8 cellular contexts compared by ENCODE assay signal in the genomic region with DNA sequence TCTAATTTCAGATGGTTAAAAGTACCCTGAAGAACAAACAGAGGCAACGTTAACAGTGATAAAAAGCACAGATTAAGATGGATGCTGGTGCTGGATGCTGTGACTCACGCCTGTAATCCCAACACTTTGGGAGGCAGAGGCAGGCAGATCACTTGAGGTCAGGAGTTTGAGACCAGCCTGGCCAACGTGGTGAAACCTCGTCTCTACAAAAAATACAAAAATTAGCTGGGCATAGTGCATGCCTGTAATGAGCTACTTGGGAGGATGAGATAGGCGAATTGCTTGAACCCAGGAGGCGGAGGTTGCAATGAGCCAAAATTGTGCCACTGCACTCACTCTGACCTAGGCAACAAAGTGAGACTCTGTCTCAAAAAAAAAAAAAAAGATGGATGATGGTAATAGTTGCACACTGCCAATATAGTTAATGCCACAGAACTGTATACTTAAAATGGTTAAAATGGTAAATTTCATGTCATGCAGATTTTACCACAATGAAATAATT. TPM values are rescaled to one million over a fixed set of nuclear protein-coding genes. Genes with fewer than 3 reads are reported as not detected.
DNase-seq lines count a peak whose midpoint lies in the region; ATAC-seq and TF ChIP-seq lines count a peak whose summit lies in the region.
"Not testable (repeated sequence)": the region's sequence is repeated elsewhere in the genome, so short reads cannot be mapped to it uniquely, and the experiment has no call there.

No MANE protein-coding gene starts in this region.

- intact Hi-C loops in esophagus squamous epithelium (cut with DNase I); uterus (cut with DNase I; ENCODE audit: low total_unique reads): not testable (repeated sequence)
- intact Hi-C loops in sigmoid colon (cut with DNase I): loop anchor here (2.0 to 5.0 kb wide), 2 partner anchors 37 to 99 kb away; partner anchors contain the start of gene SNRPC

- H3K27me3 Mint-ChIP-seq in WTC11 (ENCODE audit: low read depth): not testable (repeated sequence)

- not testable (repeated sequence) for TF ChIP-seq CTCF in WTC11 (IDR thresholded peaks at IDR 0.05); astrocyte of the spinal cord (IDR thresholded peaks at IDR 0.05; ENCODE audit: low read depth, low read length); esophagus squamous epithelium (IDR thresholded peaks at IDR 0.05); lung (IDR thresholded peaks at IDR 0.05; ENCODE audit: control extremely low read depth, extremely low read depth); sigmoid colon (IDR thresholded peaks at IDR 0.05); uterus (IDR thresholded peaks at IDR 0.05)

- not testable (repeated sequence) for H3K27ac Mint-ChIP-seq in WTC11

- not testable (repeated sequence) for H3K9me3 ChIP-seq in MG63; esophagus squamous epithelium; lung (ENCODE audit: control insufficient read depth in 2 of 2, insufficient read depth in 1 of 2, low read length in 1 of 2); sigmoid colon; uterus

- TF ChIP-seq EP300 in sigmoid colon (IDR thresholded peaks at IDR 0.05): not testable (repeated sequence)

- H3K27me3 ChIP-seq in MG63; esophagus squamous epithelium; lung (ENCODE audit: control insufficient read depth, insufficient read depth); sigmoid colon; uterus: not testable (repeated sequence)

- CTCF ChIA-PET in WTC11 (lab: Charles Lee): interaction anchor here (0.7 to 2.4 kb wide), 4 partner anchors 15 to 134 kb away, joined by 3 to 10 read pairs (median 4); no protein-coding TSS in a partner anchor

- DNase-seq in EH (ENCODE audit: low read depth) (peak; percentile 67), MG63 (peak; percentile 41)
- not testable (repeated sequence) for DNase-seq in WTC11 (ENCODE audit: low spot score); astrocyte of the spinal cord (ENCODE audit: low read depth, low spot score); esophagus squamous epithelium (lab: John Stamatoyannopoulos, UW); lung (ENCODE audit: low spot score); sigmoid colon; uterus

- H3K36me3 ChIP-seq in MG63; lung (ENCODE audit: control insufficient read depth in 2 of 2, insufficient read depth in 2 of 2, low read length in 2 of 2); uterus: not testable (repeated sequence)
- H3K36me3 ChIP-seq in esophagus squamous epithelium: peaks cover 0 to 16% (median 0%) of the 10 kb centered on the region in 3 donors
- peaks cover 0 to 15% (median 2%) of the 10 kb centered on the region in 4 donors for H3K36me3 ChIP-seq in sigmoid colon

- POLR2A ChIA-PET in WTC11 (lab: Charles Lee): not testable (repeated sequence)

- peaks cover 19 to 49% (median 32%) of the 10 kb centered on the region in 3 donors for H3K4me1 ChIP-seq in esophagus squamous epithelium
- peaks cover 12 to 35% of the 10 kb centered on the region in 2 donors for H3K4me1 ChIP-seq in lung (ENCODE audit: control insufficient read depth in 2 of 2, insufficient read depth in 2 of 2, low read length in 2 of 2)
- peaks cover 0 to 50% (median 38%) of the 10 kb centered on the region in 4 donors for H3K4me1 ChIP-seq in sigmoid colon
- H3K4me1 ChIP-seq in uterus: peaks cover 9 to 11% of the 10 kb centered on the region in 2 donors

- TF ChIP-seq POLR2A in esophagus squamous epithelium (IDR thresholded peaks at IDR 0.05); sigmoid colon (IDR thresholded peaks at IDR 0.05); uterus (IDR thresholded peaks at IDR 0.05): not testable (repeated sequence)

- not testable (repeated sequence) for H3K4me3 Mint-ChIP-seq in WTC11

- in situ Hi-C loops in astrocyte of the spinal cord (cut with HindIII; ENCODE audit: low sequenced_read_pairs): not testable (repeated sequence)

- 32 to 50% methylated on average over 6 of the region's 6 CpGs for WGBS in esophagus squamous epithelium, 2 donors
- WGBS in lung, 2 donors: 57 to 64% methylated on average over 6 of the region's 6 CpGs
- WGBS in sigmoid colon, 2 donors: 58 to 63% methylated on average over 6 of the region's 6 CpGs

- peak overlapping the region; percentile 84 to 98 (median 92) for H3K27ac ChIP-seq in esophagus squamous epithelium
- H3K27ac ChIP-seq in lung (ENCODE audit: low read depth in 1 of 2, low read length in 1 of 2): peak overlapping the region; percentile 96 to 98
- H3K27ac ChIP-seq in sigmoid colon: peak overlapping the region; percentile 86 to 94 (median 91)
- peak overlapping the region; percentile 88 to 94 for H3K27ac ChIP-seq in uterus

- H3K36me3 Mint-ChIP-seq in WTC11: not testable (repeated sequence)

- not testable (repeated sequence) for ATAC-seq in WTC11; lung (ENCODE audit: insufficient read depth, low FRiP score)

- H3K4me1 Mint-ChIP-seq in WTC11: peaks cover 28% of the 10 kb centered on the region

- peak overlapping the region; percentile 48 for H3K4me3 ChIP-seq in MG63
- H3K4me3 ChIP-seq in astrocyte of the spinal cord (ENCODE audit: low read depth, low read length): peak overlapping the region; percentile 36
- H3K4me3 ChIP-seq in esophagus squamous epithelium: peak overlapping the region in 3 of 4 donors; percentile 32 to 67 (median 36)
- not testable (repeated sequence) for H3K4me3 ChIP-seq in lung
- H3K4me3 ChIP-seq in sigmoid colon: peak overlapping the region; percentile 23 to 45 (median 40)
- H3K4me3 ChIP-seq in uterus: peak overlapping the region; percentile 27 to 38

- H3K9me3 Mint-ChIP-seq in WTC11: not testable (repeated sequence)

TF ChIP-seq in WTC11, 78 proteins besides CTCF, POLR2A, EP300 and RAD21:
- 0 out of 2 replicates have a peak, but pooled peaks have one; percentile 28 for TF ChIP-seq NFE2L1 (CRISPR knock-in tag; IDR thresholded peaks at IDR 0.05)
TF ChIP-seq in WTC11: peak in this region for 1; not testable (repeated sequence) for 77.

RNA-seq across cellular contexts. Expression of gene ILRUN, which starts 38.5 kb away (rescaled TPM):
- total RNA-seq in MG63 (2014; rRNA removed; shearing (Covaris generic); ENCODE audit: low replicate concordance): 25.9 and 26.1 TPM in 2 replicates
- total RNA-seq in WTC11 (2021) (60.4 to 75.5 TPM (median 63.9 TPM) in 3 replicates), esophagus squamous epithelium (10 to 100 TPM; 43.8 to 52.8 (median 50.0) TPM), lung (10 to 100 TPM; 51.9 to 70.1 TPM), sigmoid colon (10 to 100 TPM; 56.3 to 79.3 (median 78.4) TPM), uterus (10 to 100 TPM in 3 of 4 donors, 1 to 10 TPM in 1; 9.0 to 70.8 (median 35.0) TPM)
- polyA plus RNA-seq in lung (10 to 100 TPM; 54.3 to 57.7 TPM), sigmoid colon (10 to 100 TPM; 35.4 to 62.7 (median 51.6) TPM)
